In genomic region chr21:43498065-43498464, GRCh38 we compare ENCODE assay signal across 8 cellular contexts.
DNase-seq lines count a peak whose midpoint lies in the region; ATAC-seq, FAIRE-seq and TF ChIP-seq lines count a peak whose summit lies in the region.
"Not testable (repeated sequence)": the region's sequence is repeated elsewhere in the genome, so short reads cannot be mapped to it uniquely, and the experiment has no call there.

No MANE protein-coding gene starts in this region.

- dilution Hi-C loops in IMR-90 (cut with HindIII; ENCODE audit: low sequenced_read_pairs, unreplicated experiment), result not testable (repeated sequence)

- H3K4me1 Mint-ChIP-seq in astrocyte (ENCODE audit: low read depth, unreplicated experiment), result not testable (repeated sequence)

- not testable (repeated sequence) for H3K56ac ChIP-seq in IMR-90 (ENCODE audit: extremely low read depth, insufficient read depth, low read length)

- not testable (repeated sequence) for DNase-seq in A549 (ENCODE audit: low read depth in 1 of 2, low spot score in 1 of 2); IMR-90; RCC 7860 (ENCODE audit: low spot score); astrocyte (ENCODE audit: low read depth); foreskin keratinocyte; heart right ventricle; left lobe of liver (ENCODE audit: low spot score); gastrocnemius medialis

- H4K8ac ChIP-seq in IMR-90 (ENCODE audit: low read depth in 2 of 2, low read length in 2 of 2), result not testable (repeated sequence)

- H4K20me1 ChIP-seq in IMR-90 (ENCODE audit: insufficient read depth, low read length); astrocyte (ENCODE audit: insufficient read depth, low read length): not testable (repeated sequence)

- H3K4me3 Mint-ChIP-seq in astrocyte (ENCODE audit: unreplicated experiment), result not testable (repeated sequence)

- not testable (repeated sequence) for H3K9me1 ChIP-seq in IMR-90 (ENCODE audit: insufficient read depth, low read length)

- TF ChIP-seq RAD21 in A549 (conservative IDR thresholded peaks at IDR 0.05 in 1 of 2, IDR thresholded peaks at IDR 0.05 in 1 of 2); IMR-90 (IDR thresholded peaks at IDR 0.05; ENCODE audit: low read length): not testable (repeated sequence)

- H2AFZ ChIP-seq in IMR-90 (replicated peaks; ENCODE audit: low read length, poor library complexity); astrocyte (ENCODE audit: low read depth, low read length): not testable (repeated sequence)

- not testable (repeated sequence) for H2AK5ac ChIP-seq in IMR-90 (ENCODE audit: low read depth, low read length)

- not testable (repeated sequence) for H4K91ac ChIP-seq in IMR-90 (ENCODE audit: insufficient read depth, low read depth, low read length)

- not testable (repeated sequence) for H3K9me3 Mint-ChIP-seq in astrocyte (ENCODE audit: unreplicated experiment)

- H3K14ac ChIP-seq in IMR-90 (replicated peaks; ENCODE audit: low read depth, low read length), result not testable (repeated sequence)

- intact Hi-C loops in IMR-90 (cut with micrococcal nuclease); heart right ventricle (cut with DNase I); gastrocnemius medialis (cut with DNase I; ENCODE audit: low total_unique reads): not testable (repeated sequence)

- CTCF ChIA-PET in A549 (lab: Yijun Ruan, JAX); IMR-90 (lab: Yijun Ruan, JAX): not testable (repeated sequence)

- H2BK20ac ChIP-seq in IMR-90 (ENCODE audit: low read depth, low read length), result not testable (repeated sequence)

- not testable (repeated sequence) for H3K4ac ChIP-seq in IMR-90 (ENCODE audit: low read depth, low read length)

- not testable (repeated sequence) for H3K36me3 Mint-ChIP-seq in astrocyte (ENCODE audit: low read depth, unreplicated experiment)

- TF ChIP-seq EP300 in A549 (IDR thresholded peaks at IDR 0.05), result not testable (repeated sequence)

- not testable (repeated sequence) for H3K4me1 ChIP-seq in A549; IMR-90 (ENCODE audit: control insufficient read depth, insufficient read depth, low read length); astrocyte (ENCODE audit: insufficient read depth, low read length); foreskin keratinocyte; heart right ventricle; gastrocnemius medialis

- no CpG with 5 or more reads among the region's 7 CpGs for WGBS in A549 (ENCODE audit: missing lambda C conversion rate)
- WGBS in IMR-90 (ENCODE audit: extremely low coverage in 2 of 2, insufficient read length in 1 of 2), 2 experiments, result no CpG with 5 or more reads among the region's 7 CpGs
- no CpG with 5 or more reads among the region's 7 CpGs for WGBS in heart right ventricle, 2 donors

- not testable (repeated sequence) for H2BK120ac ChIP-seq in IMR-90 (ENCODE audit: low read depth, low read length)

- H2AK9ac ChIP-seq in IMR-90 (replicated peaks; ENCODE audit: low read depth, low read length, poor library complexity), result not testable (repeated sequence)

- not testable (repeated sequence) for FAIRE-seq in A549 (lab: Jason Lieb, UNC)
- FAIRE-seq in RCC 7860 (lab: Jason Lieb, UNC) (peak; percentile 97), astrocyte (lab: Jason Lieb, UNC) (peak; percentile 82)

- ATAC-seq in A549 (peak; percentile 14 to 36; a peak in 5 of 6 replicates), IMR-90 (ENCODE audit: low read depth) (peak; percentile 84), foreskin keratinocyte (peak; percentile 73), heart right ventricle (peak in 6 of 8 donors; percentile 6 to 52 (median 28)), left lobe of liver (peak; percentile 36), gastrocnemius medialis (peak; percentile 63 to 82)

- not testable (repeated sequence) for H3K4me2 ChIP-seq in A549; IMR-90 (ENCODE audit: low read depth, low read length); astrocyte (ENCODE audit: low read length)

- not testable (repeated sequence) for H4K5ac ChIP-seq in IMR-90 (ENCODE audit: low read depth, low read length)

- not testable (repeated sequence) for TF ChIP-seq CTCF in A549 (IDR thresholded peaks at IDR 0.05); IMR-90 (conservative IDR thresholded peaks at IDR 0.05; ENCODE audit: low read depth, low read length); astrocyte (IDR thresholded peaks at IDR 0.05; ENCODE audit: insufficient read depth, low read depth, low read length); foreskin keratinocyte (conservative IDR thresholded peaks at IDR 0.05); heart right ventricle (IDR thresholded peaks at IDR 0.05); gastrocnemius medialis (IDR thresholded peaks at IDR 0.05 in 4 of 5, conservative IDR thresholded peaks at IDR 0.05 in 1 of 5)

- BruUV-seq in IMR-90 (replicated peaks; lab: Mats Ljungman, UMichigan), result not testable (repeated sequence)

- not testable (repeated sequence) for H3K27ac ChIP-seq in A549; IMR-90 (ENCODE audit: insufficient read depth, low read length); astrocyte (ENCODE audit: low read depth, low read length); foreskin keratinocyte; heart right ventricle; gastrocnemius medialis

- H3K79me2 ChIP-seq in astrocyte (ENCODE audit: insufficient read depth, low read length), result not testable (repeated sequence)

- not testable (repeated sequence) for H3K4me3 ChIP-seq in A549; IMR-90 (ENCODE audit: insufficient read depth, low read depth, low read length); astrocyte (ENCODE audit: insufficient read depth, low read depth, low read length); heart right ventricle; gastrocnemius medialis

- H3K79me1 ChIP-seq in IMR-90 (ENCODE audit: low read depth in 1 of 2, low read length in 2 of 2), result not testable (repeated sequence)

- not testable (repeated sequence) for H3K23ac ChIP-seq in IMR-90 (ENCODE audit: low read depth, low read length)

- not testable (repeated sequence) for H3K27me3 ChIP-seq in IMR-90 (ENCODE audit: control insufficient read depth, insufficient read depth, low read length); astrocyte (ENCODE audit: insufficient read depth, low read length); foreskin keratinocyte; heart right ventricle; gastrocnemius medialis

- not testable (repeated sequence) for H3K18ac ChIP-seq in IMR-90 (ENCODE audit: low read depth, low read length)

- not testable (repeated sequence) for H3K27ac Mint-ChIP-seq in astrocyte (ENCODE audit: unreplicated experiment)

- TF ChIP-seq POLR2A in A549 (IDR thresholded peaks at IDR 0.05; ENCODE audit: low read length); IMR-90 (IDR thresholded peaks at IDR 0.05; ENCODE audit: low read depth, low read length); gastrocnemius medialis (IDR thresholded peaks at IDR 0.05): not testable (repeated sequence)

- not testable (repeated sequence) for H2BK15ac ChIP-seq in IMR-90 (ENCODE audit: low read depth, low read length)

- not testable (repeated sequence) for H3K9ac ChIP-seq in IMR-90 (ENCODE audit: low read depth, low read length); astrocyte (ENCODE audit: low read length)

- in situ Hi-C loops in IMR-90 (cut with MboI; ENCODE audit: low sequenced_read_pairs); gastrocnemius medialis (cut with MboI; ENCODE audit: low sequenced_read_pairs in 4 of 4): not testable (repeated sequence)

- not testable (repeated sequence) for H3K9me3 ChIP-seq in A549; IMR-90 (ENCODE audit: control insufficient read depth, insufficient read depth, low read length); astrocyte (ENCODE audit: insufficient read depth, low read depth, low read length); heart right ventricle; gastrocnemius medialis

- not testable (repeated sequence) for H3K27me3 Mint-ChIP-seq in astrocyte (ENCODE audit: low read depth, unreplicated experiment)

- not testable (repeated sequence) for H3K36me3 ChIP-seq in IMR-90 (ENCODE audit: control insufficient read depth, insufficient read depth, low read length); astrocyte (ENCODE audit: insufficient read depth, low read length); heart right ventricle; gastrocnemius medialis

- not testable (repeated sequence) for H2BK5ac ChIP-seq in IMR-90 (ENCODE audit: low read depth, low read length, poor library complexity, severe bottlenecking)

- POLR2A ChIA-PET in A549 (lab: Yijun Ruan, JAX); IMR-90 (lab: Charles Lee; ENCODE audit: unreplicated experiment): not testable (repeated sequence)

Comparison
In these comparisons a context has a peak if more than half of its experiments do, and no peak if none do; other contexts are left out.
1. ATAC-seq: peak in every context shown above with its lines; median percentile 84 in IMR-90; 73 in foreskin keratinocyte; 72 in gastrocnemius medialis; 36 in left lobe of liver; 28 in heart right ventricle; 25 in A549.